ENCODE assay signal across 1 cellular context in the genomic region with DNA sequence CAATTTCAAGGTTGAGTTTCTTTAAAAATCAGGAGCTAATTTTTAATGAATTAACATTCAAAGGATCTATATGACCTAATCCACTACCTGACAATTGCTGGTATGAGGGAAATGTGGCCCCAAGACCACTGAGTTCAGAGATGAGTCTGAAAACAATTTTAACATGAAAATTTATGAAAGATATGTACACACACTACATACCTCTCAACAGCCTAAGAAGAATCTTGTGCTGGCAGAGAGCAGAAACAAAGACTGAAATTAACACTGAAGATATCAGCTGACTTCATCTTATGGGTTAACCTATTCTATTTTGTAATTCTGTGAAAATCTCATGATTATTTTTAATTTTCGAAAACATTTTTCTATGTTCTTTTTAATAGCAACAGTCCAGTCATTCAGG.
TF ChIP-seq lines count a peak whose summit lies in the region.

No MANE protein-coding gene starts in this region.

TF ChIP-seq in IMR-90, 13 proteins besides CTCF, POLR2A, EP300 and RAD21:
- TF ChIP-seq BHLHE40 (IDR thresholded peaks at IDR 0.05; ENCODE audit: low read depth, low read length) (no peak), CEBPB (IDR thresholded peaks at IDR 0.05; ENCODE audit: low read depth, low read length) (no peak), SMC3 (IDR thresholded peaks at IDR 0.05; ENCODE audit: low read depth, low read length) (no peak), NFE2L2 (IDR thresholded peaks at IDR 0.05; ENCODE audit: low read depth, low read length) (no peak)
- TF ChIP-seq, protein P1, sequence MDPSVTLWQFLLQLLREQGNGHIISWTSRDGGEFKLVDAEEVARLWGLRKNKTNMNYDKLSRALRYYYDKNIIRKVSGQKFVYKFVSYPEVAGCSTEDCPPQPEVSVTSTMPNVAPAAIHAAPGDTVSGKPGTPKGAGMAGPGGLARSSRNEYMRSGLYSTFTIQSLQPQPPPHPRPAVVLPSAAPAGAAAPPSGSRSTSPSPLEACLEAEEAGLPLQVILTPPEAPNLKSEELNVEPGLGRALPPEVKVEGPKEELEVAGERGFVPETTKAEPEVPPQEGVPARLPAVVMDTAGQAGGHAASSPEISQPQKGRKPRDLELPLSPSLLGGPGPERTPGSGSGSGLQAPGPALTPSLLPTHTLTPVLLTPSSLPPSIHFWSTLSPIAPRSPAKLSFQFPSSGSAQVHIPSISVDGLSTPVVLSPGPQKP (IDR thresholded peaks at IDR 0.05; ENCODE audit: borderline replicate concordance, low read depth, low read length): no peak
